Comparison of ENCODE assay signal across 1 cellular context in genomic region chr20:47501483-47502270, GRCh38.
TF ChIP-seq lines count a peak whose summit lies in the region.

Gene NCOA3 (plus strand): TSS chr20:47501887. CDS start chr20:47622248, 120,361 bp downstream.

TF ChIP-seq in K562, 482 proteins besides CTCF, POLR2A, EP300 and RAD21 (continued from another document and continues in another):
- TF ChIP-seq MLLT1 (IDR thresholded peaks at IDR 0.05) (peak in 1 of 2 experiments; percentile 83; a peak in 3 of 4 replicates), NFE2 (IDR thresholded peaks at IDR 0.05; ENCODE audit: low read depth) (peak; percentile 16; the same call in 1 of the 2 replicates), SMARCC2 (IDR thresholded peaks at IDR 0.05; ENCODE audit: low read depth) (no peak), ZBTB49 (CRISPR knock-in tag; IDR thresholded peaks at IDR 0.05; ENCODE audit: borderline replicate concordance) (0 out of 2 replicates have a peak, but pooled peaks have one; percentile 59), ZNF3 (CRISPR knock-in tag; IDR thresholded peaks at IDR 0.05) (no peak), ZNF77 (CRISPR knock-in tag; IDR thresholded peaks at IDR 0.05) (no peak), BRD4 (IDR thresholded peaks at IDR 0.05) (no peak), SIX5 (IDR thresholded peaks at IDR 0.05; ENCODE audit: borderline replicate concordance in 1 of 2, insufficient read depth in 1 of 2, low read depth in 1 of 2, low read length in 2 of 2) (peak; percentile 79 to 83; a peak in 3 of 4 replicates), UBTF (IDR thresholded peaks at IDR 0.05; ENCODE audit: borderline replicate concordance in 1 of 2, low read depth in 2 of 2, low read length in 2 of 2) (peak in 1 of 2 experiments; percentile 95; a peak in 2 of 4 replicates), ZBTB5 (IDR thresholded peaks at IDR 0.05) (no peak), POLR2AphosphoS5 (IDR thresholded peaks at IDR 0.05; ENCODE audit: control insufficient read depth, insufficient read depth, low read depth, low read length) (peak; percentile 90), NCOA1 (IDR thresholded peaks at IDR 0.05; ENCODE audit: low read depth) (peak; percentile 20; the same call in 1 of the 2 replicates), SNRNP70 (optimal IDR thresholded peaks at IDR 0.05; ENCODE audit: low read depth, low read length) (no peak), SOX6 (IDR thresholded peaks at IDR 0.05) (0 out of 2 replicates have a peak, but pooled peaks have one; percentile 46), ZNF431 (CRISPR knock-in tag; IDR thresholded peaks at IDR 0.05) (0 out of 2 replicates have a peak, but pooled peaks have one; percentile 20), E4F1 (CRISPR knock-in tag; IDR thresholded peaks at IDR 0.05; ENCODE audit: borderline replicate concordance) (0 out of 2 replicates have a peak, but pooled peaks have one; percentile 47), STAT5A (IDR thresholded peaks at IDR 0.05; ENCODE audit: borderline replicate concordance, low read length) (no peak), SMARCA4 (IDR thresholded peaks at IDR 0.05) (peak; percentile 3; the same call in 1 of the 2 replicates), TAF7 (tag; IDR thresholded peaks at IDR 0.05) (peak; percentile 67), C11orf30 (IDR thresholded peaks at IDR 0.05; ENCODE audit: low read depth) (0 out of 2 replicates have a peak, but pooled peaks have one; percentile 5), ELF4 (CRISPR knock-in tag; IDR thresholded peaks at IDR 0.05) (peak; percentile 53; the same call in 1 of the 2 replicates), KDM4B (IDR thresholded peaks at IDR 0.05; ENCODE audit: borderline replicate concordance in 2 of 2, low read depth in 1 of 2) (peak in 1 of 2 experiments; percentile 66; a peak in 1 of 4 replicates), ZNF830 (CRISPR knock-in tag; IDR thresholded peaks at IDR 0.05) (no peak), GABPB1 (CRISPR knock-in tag; IDR thresholded peaks at IDR 0.05) (peak; percentile 89), SIN3A (IDR thresholded peaks at IDR 0.05; ENCODE audit: borderline replicate concordance in 2 of 2, control insufficient read depth in 1 of 2, low read depth in 2 of 2, low read length in 2 of 2) (peak; percentile 43 to 56; a peak in 2 of 4 replicates), DEAF1 (CRISPR knock-in tag; IDR thresholded peaks at IDR 0.05) (0 out of 2 replicates have a peak, but pooled peaks have one; percentile 9), RCOR1 (IDR thresholded peaks at IDR 0.05; ENCODE audit: borderline replicate concordance in 1 of 2, low read depth in 2 of 2, low read length in 2 of 2) (peak in 1 of 2 experiments; percentile 57; a peak in 1 of 4 replicates), FOSL1 (tag; conservative IDR thresholded peaks at IDR 0.05) (peak; percentile 52), CREB5 (CRISPR knock-in tag; IDR thresholded peaks at IDR 0.05) (peak; percentile 66; the same call in 1 of the 2 replicates), RBFOX2 (IDR thresholded peaks at IDR 0.05; ENCODE audit: low read depth, low read length) (peak; percentile 99), FOXJ2 (tag; IDR thresholded peaks at IDR 0.05) (no peak), GABPA (tag; conservative IDR thresholded peaks at IDR 0.05; ENCODE audit: low read depth) (peak; percentile 71), LARP7 (IDR thresholded peaks at IDR 0.05) (peak; percentile 94; the same call in 1 of the 2 replicates), ZBTB1 (CRISPR knock-in tag; IDR thresholded peaks at IDR 0.05; ENCODE audit: borderline replicate concordance, low read depth) (peak; percentile 100), CCNT2 (IDR thresholded peaks at IDR 0.05; ENCODE audit: borderline replicate concordance, extremely low read depth, insufficient read length, low read depth, low read length) (peak; percentile 93), NRF1 (conservative IDR thresholded peaks at IDR 0.05 in 1 of 2, IDR thresholded peaks at IDR 0.05 in 1 of 2) (peak; percentile 75 to 81), ARID2 (IDR thresholded peaks at IDR 0.05) (peak; percentile 24; the same call in 1 of the 2 replicates), SP1 (CRISPR knock-in tag; IDR thresholded peaks at IDR 0.05) (peak; percentile 96), ETV1 (tag; conservative IDR thresholded peaks at IDR 0.05; ENCODE audit: low read depth) (peak; percentile 33), LCOR (CRISPR knock-in tag; IDR thresholded peaks at IDR 0.05) (peak; percentile 78; the same call in 1 of the 2 replicates), AFF1 (IDR thresholded peaks at IDR 0.05; ENCODE audit: low read depth in 1 of 2, partially characterized antibody in 2 of 2) (peak in 1 of 2 experiments; percentile 94)
